Comparison of ENCODE assay signal across 26 cellular contexts in the genomic region with DNA sequence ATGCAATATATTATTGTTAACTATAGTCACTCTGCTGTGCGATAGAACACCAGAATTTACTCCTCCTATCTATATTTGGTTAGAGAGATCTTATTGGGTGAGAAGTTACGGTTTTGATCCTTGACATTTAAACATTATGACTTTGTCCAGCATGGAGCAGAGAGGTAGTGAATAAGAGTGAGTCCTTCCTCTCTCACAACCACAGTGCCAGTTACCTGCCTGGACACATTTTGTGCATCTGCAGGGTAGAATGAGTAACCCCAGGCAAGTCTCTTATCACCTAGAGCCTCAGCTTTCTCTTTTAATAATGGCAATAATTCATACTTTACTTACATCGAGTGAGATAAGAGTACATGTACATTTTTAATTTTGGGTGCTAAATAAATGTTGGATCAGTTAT. TPM values are rescaled to one million over a fixed set of nuclear protein-coding genes. Genes with fewer than 3 reads are reported as not detected.
"Had no signal": no experiment of that assay in that cellular context is flagged by ENCODE, and none has a peak within 500 bp of the region (broad histone marks: within the 10 kb centered on the region; RNA-seq: fewer than 3 reads in every experiment).

No MANE protein-coding gene starts in this region.

- H3K27ac ChIP-seq: breast epithelium, ovary, right lobe of liver, stomach, testis, upper lobe of left lung had no signal

- H3K36me3 Mint-ChIP-seq: naive B cell had no signal

- H3K27me3 Mint-ChIP-seq: activated CD4-positive, alpha-beta memory T cell treated with anti-CD3 and anti-CD28 coated beads, Interleukin-2, amount 10 ng/mL, durations not matched to agents 7 days and 5 days; activated CD8-positive, alpha-beta memory T cell treated with anti-CD3 and anti-CD28 coated beads, Interleukin-2, amount 10 ng/mL, durations not matched to agents 7 days and 5 days; dendritic cell treated with granulocyte-macrophage colony-stimulating factor and Interleukin-4, amounts not matched to agents 40 ng/mL and 50 ng/mL, for 4 days; naive B cell had no signal

- H3K4me3 Mint-ChIP-seq: activated CD4-positive, alpha-beta memory T cell treated with anti-CD3 and anti-CD28 coated beads, Interleukin-2, amount 10 ng/mL, durations not matched to agents 7 days and 5 days; activated CD8-positive, alpha-beta memory T cell treated with anti-CD3 and anti-CD28 coated beads, Interleukin-2, amount 10 ng/mL, durations not matched to agents 7 days and 5 days; dendritic cell treated with granulocyte-macrophage colony-stimulating factor and Interleukin-4, amounts not matched to agents 40 ng/mL and 50 ng/mL, for 4 days; naive B cell had no signal

- H3K4me1 ChIP-seq: breast epithelium had no signal

- FAIRE-seq: astrocyte, endothelial cell of umbilical vein, frontal cortex, small intestine had no signal

- ATAC-seq: activated CD8-positive, alpha-beta memory T cell treated with anti-CD3 and anti-CD28 coated beads, Interleukin-2, amount 10 ng/mL, durations not matched to agents 7 days and 5 days had no signal

- H3K9me3 ChIP-seq: breast epithelium, mucosa of descending colon, ovary, right lobe of liver, stomach, testis, upper lobe of left lung had no signal

- H3K36me3 ChIP-seq: breast epithelium, ovary, right lobe of liver, stomach, upper lobe of left lung had no signal

- H3K9me3 Mint-ChIP-seq: dendritic cell treated with granulocyte-macrophage colony-stimulating factor and Interleukin-4, amounts not matched to agents 40 ng/mL and 50 ng/mL, for 4 days had no signal

- H3K27me3 ChIP-seq: breast epithelium, ovary, right lobe of liver, stomach, testis, upper lobe of left lung had no signal

- H3K27ac Mint-ChIP-seq: activated CD4-positive, alpha-beta memory T cell treated with anti-CD3 and anti-CD28 coated beads, Interleukin-2, amount 10 ng/mL, durations not matched to agents 7 days and 5 days; activated CD8-positive, alpha-beta memory T cell treated with anti-CD3 and anti-CD28 coated beads, Interleukin-2, amount 10 ng/mL, durations not matched to agents 7 days and 5 days; dendritic cell treated with granulocyte-macrophage colony-stimulating factor and Interleukin-4, amounts not matched to agents 40 ng/mL and 50 ng/mL, for 4 days had no signal

- DNase-seq: activated CD4-positive, alpha-beta memory T cell treated with anti-CD3 and anti-CD28 coated beads, Interleukin-2, amount 10 ng/mL, durations not matched to agents 7 days and 5 days; activated CD4-positive, alpha-beta T cell treated with anti-CD3 and anti-CD28 coated beads for 4 hours; activated CD8-positive, alpha-beta memory T cell treated with anti-CD3 and anti-CD28 coated beads, Interleukin-2, amount 10 ng/mL, durations not matched to agents 7 days and 5 days; activated naive CD4-positive, alpha-beta T cell treated with Interleukin-2 at 50 U/mL for 16 hours; cerebellar nuclear complex; effector CD8-positive, alpha-beta T cell; mesenchymal stem cell; mucosa of descending colon; naive B cell; ovary; right lobe of liver; small intestine; stimulated activated CD4-positive, alpha-beta T cell treated with anti-CD3 and anti-CD28 coated beads, Interleukin-15, amount 100 ng/mL, for 24 hours; stimulated activated CD4-positive, alpha-beta T cell treated with anti-CD3 and anti-CD28 coated beads, Interleukin-2, amount 100 ng/mL, for 48 hours; stomach; testis; upper lobe of left lung had no signal

- H3K4me3 ChIP-seq: breast epithelium, mucosa of descending colon, ovary, right lobe of liver, stomach, testis, upper lobe of left lung had no signal

RNA-seq across cellular contexts. Expression of gene PP2D1, which starts 52.3 kb away (rescaled TPM):
- total RNA-seq: activated CD4-positive, alpha-beta memory T cell treated with anti-CD3 and anti-CD28 coated beads, Interleukin-2, amount 10 ng/mL, durations not matched to agents 7 days and 5 days; activated CD8-positive, alpha-beta memory T cell treated with anti-CD3 and anti-CD28 coated beads, Interleukin-2, amount 10 ng/mL, durations not matched to agents 7 days and 5 days; astrocyte; breast epithelium; endothelial cell of umbilical vein; fibroblast of lung; frontal cortex; liver; mucosa of descending colon; ovary; right lobe of liver; stomach; T-helper 2 cell treated with Interferon-gamma antibody and Interleukin-4, amounts not matched to agents 100 ng/mL and 5 ng/mL, for 36 hours; upper lobe of left lung had no signal
- polyA plus RNA-seq: adipose tissue, endothelial cell of umbilical vein, fibroblast of lung, ovary, small intestine, stomach had no signal
